Comparison of ENCODE assay signal across 8 cellular contexts in the genomic region with DNA sequence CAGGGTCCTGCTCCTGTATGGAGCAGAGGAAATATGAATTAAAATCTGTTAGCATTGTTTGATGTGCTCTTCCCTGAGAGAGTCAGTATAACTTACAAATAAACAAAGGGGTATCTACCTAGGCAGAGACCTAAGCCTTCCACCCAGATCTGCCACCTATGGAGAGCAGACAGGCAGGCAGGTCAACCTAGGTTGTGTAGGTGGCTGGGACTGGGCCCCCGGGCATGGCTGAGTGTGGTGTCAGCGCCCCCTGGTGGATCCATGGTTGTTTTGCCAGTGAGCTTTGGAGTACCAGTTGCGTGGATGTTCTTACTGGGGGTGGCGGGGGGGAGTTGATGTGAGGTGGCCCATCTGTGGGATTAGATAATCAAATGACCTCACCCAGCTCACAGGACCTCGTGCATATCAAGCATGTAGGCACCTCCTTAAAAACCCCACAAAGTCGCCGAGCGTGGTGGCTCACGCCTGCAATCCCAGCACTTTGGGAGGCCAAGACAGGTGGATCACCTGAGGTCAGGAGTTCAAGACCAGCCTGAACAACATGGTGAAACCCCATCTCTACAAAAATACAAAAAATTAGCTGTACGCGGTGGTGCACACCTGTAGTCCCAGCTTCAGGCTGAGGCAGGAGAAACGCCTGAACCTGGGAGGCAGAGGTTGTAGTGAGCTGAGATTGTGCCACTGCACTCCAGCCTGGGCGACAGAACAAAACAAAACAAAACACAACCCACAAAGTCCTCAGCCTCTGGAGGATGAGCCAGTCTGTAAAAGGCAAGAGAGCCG. TPM values are rescaled to one million over a fixed set of nuclear protein-coding genes. Genes with fewer than 3 reads are reported as not detected.
A peak's percentile ranks its signal among the peaks of the same experiment; 100 is the strongest.
DNase-seq lines count a peak whose midpoint lies in the region; ATAC-seq and TF ChIP-seq lines count a peak whose summit lies in the region.

No MANE protein-coding gene starts in this region.

- H3K27ac ChIP-seq in CD8-positive, alpha-beta memory T cell (ENCODE audit: low read depth, low read length): no peak overlapping the region
- H3K27ac ChIP-seq in thoracic aorta: no peak overlapping the region

- intact Hi-C loops in activated T-helper 2 cell treated with anti-CD3 and anti-CD28 coated beads, Interferon-gamma antibody, Interleukin-2, Interleukin-4, amounts not matched to agents 10 μg/mL and 5 μg/mL and 100 μg/mL, durations not matched to agents 14 hours and 24 hours and 36 hours (cut with micrococcal nuclease): loop anchor here (1.0 to 5.0 kb wide), 4 partner anchors 47 to 224 kb away; a partner anchor contains a TSS

- H3K9me3 Mint-ChIP-seq in CD8-positive, alpha-beta memory T cell: no peaks in the 10 kb centered on the region
- no peaks in the 10 kb centered on the region for H3K9me3 Mint-ChIP-seq in activated T-helper 2 cell treated with anti-CD3 and anti-CD28 coated beads, Interferon-gamma antibody, Interleukin-2, Interleukin-4, amounts not matched to agents 10 μg/mL and 5 μg/mL and 100 μg/mL, durations not matched to agents 14 hours and 24 hours and 36 hours

- no peak overlapping the region for H3K4me3 ChIP-seq in CD8-positive, alpha-beta memory T cell (ENCODE audit: low read length)
- H3K4me3 ChIP-seq in fibroblast of villous mesenchyme (ENCODE audit: low read depth, low read length): no peak overlapping the region
- no peak overlapping the region for H3K4me3 ChIP-seq in thoracic aorta

- peaks cover 8% of the 10 kb centered on the region for H3K4me1 ChIP-seq in CD8-positive, alpha-beta memory T cell (ENCODE audit: insufficient read depth, low read length)
- no peaks in the 10 kb centered on the region for H3K4me1 ChIP-seq in thoracic aorta (ENCODE audit: control insufficient read depth in 1 of 2, low read depth in 2 of 2)

- no peaks in the 10 kb centered on the region for H3K9me3 ChIP-seq in CD8-positive, alpha-beta memory T cell (ENCODE audit: low read length)
- H3K9me3 ChIP-seq in thoracic aorta: no peaks in the 10 kb centered on the region

- TF ChIP-seq CTCF in fibroblast of villous mesenchyme (IDR thresholded peaks at IDR 0.05; ENCODE audit: insufficient read depth, low read depth, low read length) (peak; percentile 86), thoracic aorta (IDR thresholded peaks at IDR 0.05) (peak; percentile 93)

- H3K27me3 Mint-ChIP-seq in CD8-positive, alpha-beta memory T cell: no peaks in the 10 kb centered on the region
- H3K27me3 Mint-ChIP-seq in activated T-helper 2 cell treated with anti-CD3 and anti-CD28 coated beads, Interferon-gamma antibody, Interleukin-2, Interleukin-4, amounts not matched to agents 10 μg/mL and 5 μg/mL and 100 μg/mL, durations not matched to agents 14 hours and 24 hours and 36 hours (ENCODE audit: low read depth): no peaks in the 10 kb centered on the region

- POLR2A ChIA-PET in CD8-positive, alpha-beta memory T cell (lab: Charles Lee): interaction anchor here (0.6 to 1.4 kb wide), 6 partner anchors 13 to 156 kb away, joined by 3 to 5 read pairs (median 3); a partner anchor contains a TSS

- H3K27ac Mint-ChIP-seq in CD8-positive, alpha-beta memory T cell: peak overlapping the region in 6 of 8 donors; percentile 51 to 92 (median 78)
- peak overlapping the region; percentile 39 for H3K27ac Mint-ChIP-seq in activated T-helper 2 cell treated with anti-CD3 and anti-CD28 coated beads, Interferon-gamma antibody, Interleukin-2, Interleukin-4, amounts not matched to agents 10 μg/mL and 5 μg/mL and 100 μg/mL, durations not matched to agents 14 hours and 24 hours and 36 hours

- ATAC-seq in GM21576 (IDR thresholded peaks at IDR 0.05; ENCODE audit: unreplicated experiment) (peak; percentile 77), thoracic aorta (ENCODE audit: insufficient number of reproducible peaks, low FRiP score, low read depth) (peak; percentile 51)

- peak; percentile 81 to 91 (median 85) for DNase-seq in CD8-positive, alpha-beta memory T cell
- DNase-seq in M059J (ENCODE audit: low read depth): peak; percentile 70
- DNase-seq in SHP77 (lab: John Stamatoyannopoulos, UW): peak; percentile 49 to 53
- DNase-seq in activated T-helper 2 cell treated with anti-CD3 and anti-CD28 coated beads, Interferon-gamma antibody, Interleukin-2, Interleukin-4, amounts not matched to agents 10 μg/mL and 5 μg/mL and 100 μg/mL, durations not matched to agents 14 hours and 24 hours and 36 hours (ENCODE audit: low spot score): peak; percentile 82
- peak; percentile 64 for DNase-seq in fibroblast of villous mesenchyme (ENCODE audit: low read depth)
- peak in 51 of 56 donors; percentile 5 to 83 (median 49) for DNase-seq in nucleus accumbens (lab: John Stamatoyannopoulos, UW)
- peak; percentile 43 for DNase-seq in thoracic aorta (ENCODE audit: low spot score)

- no peaks in the 10 kb centered on the region for H3K36me3 ChIP-seq in CD8-positive, alpha-beta memory T cell (ENCODE audit: insufficient read depth, low read length)
- H3K36me3 ChIP-seq in thoracic aorta: no peaks in the 10 kb centered on the region

- peaks cover 4 to 27% (median 8%) of the 10 kb centered on the region in 3 donors for H3K36me3 Mint-ChIP-seq in CD8-positive, alpha-beta memory T cell
- H3K36me3 Mint-ChIP-seq in activated T-helper 2 cell treated with anti-CD3 and anti-CD28 coated beads, Interferon-gamma antibody, Interleukin-2, Interleukin-4, amounts not matched to agents 10 μg/mL and 5 μg/mL and 100 μg/mL, durations not matched to agents 14 hours and 24 hours and 36 hours (ENCODE audit: low read depth): peaks cover 34% of the 10 kb centered on the region

- H3K4me1 Mint-ChIP-seq in CD8-positive, alpha-beta memory T cell: peaks cover 13 to 22% (median 16%) of the 10 kb centered on the region in 3 donors
- H3K4me1 Mint-ChIP-seq in activated T-helper 2 cell treated with anti-CD3 and anti-CD28 coated beads, Interferon-gamma antibody, Interleukin-2, Interleukin-4, amounts not matched to agents 10 μg/mL and 5 μg/mL and 100 μg/mL, durations not matched to agents 14 hours and 24 hours and 36 hours (ENCODE audit: low read depth): peaks cover 11% of the 10 kb centered on the region

- H3K27me3 ChIP-seq in CD8-positive, alpha-beta memory T cell (ENCODE audit: insufficient read depth, low read length, poor library complexity, severe bottlenecking): no peaks in the 10 kb centered on the region
- no peaks in the 10 kb centered on the region for H3K27me3 ChIP-seq in thoracic aorta (replicated peaks; ENCODE audit: insufficient read depth)

- CTCF ChIA-PET in CD8-positive, alpha-beta memory T cell (lab: Charles Lee): interaction anchor here (0.5 to 7.1 kb wide), 47 partner anchors 8 to 523 kb away, joined by 3 to 44 read pairs (median 5); a partner anchor contains a TSS

- no peak overlapping the region for H3K4me3 Mint-ChIP-seq in CD8-positive, alpha-beta memory T cell
- H3K4me3 Mint-ChIP-seq in activated T-helper 2 cell treated with anti-CD3 and anti-CD28 coated beads, Interferon-gamma antibody, Interleukin-2, Interleukin-4, amounts not matched to agents 10 μg/mL and 5 μg/mL and 100 μg/mL, durations not matched to agents 14 hours and 24 hours and 36 hours (ENCODE audit: low read depth): no peak overlapping the region

RNA-seq across cellular contexts. Expression of a gene that starts 17.6 kb away (rescaled TPM):
- total RNA-seq in CD8-positive, alpha-beta memory T cell: 10 to 100 TPM; 31.3 to 32.2 TPM
- 15.3 TPM for polyA plus RNA-seq in CD8-positive, alpha-beta memory T cell
- 10.7 and 20.6 TPM in 2 replicates for total RNA-seq in M059J (2014; rRNA removed; shearing (Covaris generic))
- 31.2 and 34.3 TPM in 2 replicates for total RNA-seq in activated T-helper 2 cell treated with anti-CD3 and anti-CD28 coated beads, Interferon-gamma antibody, Interleukin-2, Interleukin-4, amounts not matched to agents 10 μg/mL and 5 μg/mL and 100 μg/mL, durations not matched to agents 14 hours and 24 hours and 36 hours
- 14.5 and 19.4 TPM in 2 replicates for total RNA-seq in fibroblast of villous mesenchyme
- total RNA-seq in thoracic aorta: 1 to 10 TPM; 5.3 to 8.4 TPM

RNA-seq across cellular contexts. Expression of a gene that starts 17.7 kb away (rescaled TPM):
- 10 to 100 TPM; 28.3 to 29.2 TPM for total RNA-seq in CD8-positive, alpha-beta memory T cell
- 31.5 TPM for polyA plus RNA-seq in CD8-positive, alpha-beta memory T cell
- total RNA-seq in M059J (2014; rRNA removed; shearing (Covaris generic)): 11.7 and 13.8 TPM in 2 replicates
- 19.3 TPM in 2 replicates for total RNA-seq in activated T-helper 2 cell treated with anti-CD3 and anti-CD28 coated beads, Interferon-gamma antibody, Interleukin-2, Interleukin-4, amounts not matched to agents 10 μg/mL and 5 μg/mL and 100 μg/mL, durations not matched to agents 14 hours and 24 hours and 36 hours
- total RNA-seq in fibroblast of villous mesenchyme (12.1 and 13.2 TPM in 2 replicates), thoracic aorta (1 to 10 TPM; 5.4 to 5.8 TPM)

RNA-seq across cellular contexts. Expression of a gene that starts 25.0 kb away (rescaled TPM):
- not detected for total RNA-seq in CD8-positive, alpha-beta memory T cell
- polyA plus RNA-seq in CD8-positive, alpha-beta memory T cell: not detected
- not detected in 2 replicates for total RNA-seq in M059J (2014; rRNA removed; shearing (Covaris generic))
- not detected in 2 replicates for total RNA-seq in activated T-helper 2 cell treated with anti-CD3 and anti-CD28 coated beads, Interferon-gamma antibody, Interleukin-2, Interleukin-4, amounts not matched to agents 10 μg/mL and 5 μg/mL and 100 μg/mL, durations not matched to agents 14 hours and 24 hours and 36 hours
- total RNA-seq in fibroblast of villous mesenchyme: under 0.01 TPM in 1 of 2 replicates, not detected in the other
- not detected for total RNA-seq in thoracic aorta

RNA-seq across cellular contexts. Expression of a gene that starts 41.4 kb away (rescaled TPM):
- 1 to 10 TPM; 6.2 to 6.4 TPM for total RNA-seq in CD8-positive, alpha-beta memory T cell
- polyA plus RNA-seq in CD8-positive, alpha-beta memory T cell: 34.0 TPM
- total RNA-seq in M059J (2014; rRNA removed; shearing (Covaris generic)): not detected in 2 replicates
- 3.7 and 4.3 TPM in 2 replicates for total RNA-seq in activated T-helper 2 cell treated with anti-CD3 and anti-CD28 coated beads, Interferon-gamma antibody, Interleukin-2, Interleukin-4, amounts not matched to agents 10 μg/mL and 5 μg/mL and 100 μg/mL, durations not matched to agents 14 hours and 24 hours and 36 hours
- total RNA-seq in fibroblast of villous mesenchyme (under 0.01 TPM in 1 of 2 replicates, not detected in the other), thoracic aorta (1 to 10 TPM in 1 of 2 donors, under 1 TPM in 1; 0.81 to 6.1 TPM)

RNA-seq across cellular contexts. Expression of a gene that starts 44.5 kb away (rescaled TPM):
- total RNA-seq in CD8-positive, alpha-beta memory T cell: 10 to 100 TPM; 91.1 to 95.9 TPM
- polyA plus RNA-seq in CD8-positive, alpha-beta memory T cell: 120 TPM
- total RNA-seq in M059J (2014; rRNA removed; shearing (Covaris generic)): 24.9 and 31.9 TPM in 2 replicates
- total RNA-seq in activated T-helper 2 cell treated with anti-CD3 and anti-CD28 coated beads, Interferon-gamma antibody, Interleukin-2, Interleukin-4, amounts not matched to agents 10 μg/mL and 5 μg/mL and 100 μg/mL, durations not matched to agents 14 hours and 24 hours and 36 hours: 136 and 146 TPM in 2 replicates
- total RNA-seq in fibroblast of villous mesenchyme (22.5 and 32.8 TPM in 2 replicates), thoracic aorta (10 to 100 TPM; 51.1 to 56.7 TPM)
